In genomic region chr13:79306650-79307049, GRCh38 we compare ENCODE assay signal across 1 cellular context.
TF ChIP-seq lines count a peak whose summit lies in the region.

No MANE protein-coding gene starts in this region.

TF ChIP-seq in GM12878, 131 proteins besides CTCF, POLR2A, EP300 and RAD21 (continued from another document):
- TF ChIP-seq SIN3A (IDR thresholded peaks at IDR 0.05; ENCODE audit: low read depth, low read length) (no peak), RAD51 (IDR thresholded peaks at IDR 0.05) (no peak), HDAC2 (IDR thresholded peaks at IDR 0.05) (no peak), MYB (IDR thresholded peaks at IDR 0.05; ENCODE audit: borderline replicate concordance, low read depth, low read length) (no peak)
